In the genomic region with DNA sequence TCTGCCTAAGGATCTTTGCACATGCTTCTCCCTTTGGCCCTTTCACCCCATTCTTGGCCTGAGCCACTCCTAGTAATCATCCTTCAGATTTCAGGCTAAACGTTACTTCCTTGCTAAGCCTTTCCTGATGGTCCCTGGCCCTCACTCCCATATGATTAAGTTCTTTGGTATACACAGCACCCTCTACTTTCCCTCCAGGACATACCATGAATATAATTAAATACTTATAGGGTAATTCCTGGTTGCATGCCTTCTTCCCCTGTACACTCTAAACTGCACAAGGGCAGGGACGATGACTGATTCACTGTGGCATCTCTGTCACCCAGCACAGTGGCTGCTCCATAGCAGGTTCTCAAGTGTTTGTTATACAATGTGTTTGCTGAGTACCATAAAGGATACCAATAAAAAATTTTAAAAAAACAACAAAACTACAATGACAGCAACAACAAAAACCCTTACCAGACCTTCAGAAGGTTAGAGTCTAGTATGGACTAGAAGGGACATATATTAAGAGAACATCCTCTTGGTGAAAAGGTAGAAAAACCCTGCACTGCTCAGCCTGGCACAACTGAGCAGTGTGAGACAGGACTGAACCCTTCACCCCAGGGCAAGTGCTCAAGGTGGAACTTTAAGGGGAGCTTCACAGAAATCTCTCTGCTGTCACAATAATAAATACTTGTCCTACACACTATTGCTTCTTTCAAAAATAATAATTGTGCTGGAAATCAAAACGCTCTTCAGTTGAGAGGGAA, we compare ENCODE assay signal across 10 cellular contexts.
DNase-seq lines count a peak whose midpoint lies in the region; ATAC-seq and TF ChIP-seq lines count a peak whose summit lies in the region.
"Had no signal": no experiment of that assay in that cellular context is flagged by ENCODE, and none has a peak within 500 bp of the region (broad histone marks: within the 10 kb centered on the region; RNA-seq: fewer than 3 reads in every experiment).

No MANE protein-coding gene starts in this region.

- peak overlapping the region; percentile 38 for H3K27ac ChIP-seq in cardiac muscle cell

- peaks cover 10% of the 10 kb centered on the region for H3K4me1 ChIP-seq in cardiac muscle cell (ENCODE audit: low read depth)

- peak; percentile 50 for ATAC-seq in activated CD8-positive, alpha-beta T cell treated with anti-CD3 and anti-CD28 coated beads for 36 hours
- no peak for ATAC-seq in activated CD8-positive, alpha-beta T cell treated with anti-CD3 and anti-CD28 coated beads, Interleukin-2, amount 10 ng/mL, durations not matched to agents 7 days and 5 days
- ATAC-seq: sciatic nerve had no signal

- peaks cover 10% of the 10 kb centered on the region for H3K36me3 Mint-ChIP-seq in activated CD8-positive, alpha-beta T cell treated with anti-CD3 and anti-CD28 coated beads for 36 hours (ENCODE audit: low read depth)
- peaks cover 23% of the 10 kb centered on the region for H3K36me3 Mint-ChIP-seq in activated CD8-positive, alpha-beta T cell treated with anti-CD3 and anti-CD28 coated beads, Interleukin-2, amount 10 ng/mL, durations not matched to agents 7 days and 5 days (ENCODE audit: low read depth)
- no peaks in the 10 kb centered on the region for H3K36me3 Mint-ChIP-seq in stimulated activated naive CD8-positive, alpha-beta T cell treated with anti-CD3 and anti-CD28 coated beads, Interleukin-15, Interleukin-2, amounts not matched to agents 100 ng/mL and 50 ng/mL, for 24 hours (ENCODE audit: low read depth)

- intact Hi-C loops in activated CD8-positive, alpha-beta T cell treated with anti-CD3 and anti-CD28 coated beads for 36 hours (cut with micrococcal nuclease): loop anchor here (5.0 kb wide), 1 partner anchor 130 kb away; no protein-coding TSS in a partner anchor

- no peaks in the 10 kb centered on the region for H3K27me3 ChIP-seq in cardiac muscle cell

- H3K27me3 Mint-ChIP-seq in activated CD8-positive, alpha-beta T cell treated with anti-CD3 and anti-CD28 coated beads for 36 hours: no peaks in the 10 kb centered on the region
- no peaks in the 10 kb centered on the region for H3K27me3 Mint-ChIP-seq in activated CD8-positive, alpha-beta T cell treated with anti-CD3 and anti-CD28 coated beads, Interleukin-2, amount 10 ng/mL, durations not matched to agents 7 days and 5 days (ENCODE audit: low read depth)
- H3K27me3 Mint-ChIP-seq in stimulated activated naive CD8-positive, alpha-beta T cell treated with anti-CD3 and anti-CD28 coated beads, Interleukin-15, Interleukin-2, amounts not matched to agents 100 ng/mL and 50 ng/mL, for 24 hours: no peaks in the 10 kb centered on the region

- H3K4me3 ChIP-seq in cardiac muscle cell: no peak overlapping the region

- H3K4me1 Mint-ChIP-seq in activated CD8-positive, alpha-beta T cell treated with anti-CD3 and anti-CD28 coated beads for 36 hours (ENCODE audit: low read depth): peaks cover 84% of the 10 kb centered on the region
- H3K4me1 Mint-ChIP-seq in activated CD8-positive, alpha-beta T cell treated with anti-CD3 and anti-CD28 coated beads, Interleukin-2, amount 10 ng/mL, durations not matched to agents 7 days and 5 days (ENCODE audit: low read depth): peaks cover 61% of the 10 kb centered on the region
- peaks cover 88% of the 10 kb centered on the region for H3K4me1 Mint-ChIP-seq in stimulated activated naive CD8-positive, alpha-beta T cell treated with anti-CD3 and anti-CD28 coated beads, Interleukin-15, Interleukin-2, amounts not matched to agents 100 ng/mL and 50 ng/mL, for 24 hours (ENCODE audit: low read depth)

- POLR2A ChIA-PET in activated CD8-positive, alpha-beta T cell treated with anti-CD3 and anti-CD28 coated beads for 36 hours (lab: Charles Lee): interaction anchor here (1.1 to 1.6 kb wide), 3 partner anchors 9 to 79 kb away, joined by 3 to 5 read pairs (median 3); no protein-coding TSS in a partner anchor
- POLR2A ChIA-PET in activated CD8-positive, alpha-beta T cell treated with anti-CD3 and anti-CD28 coated beads, Interleukin-2, amount 10 ng/mL, durations not matched to agents 7 days and 5 days (lab: Charles Lee): interaction anchor here (1.1 kb wide), 1 partner anchor 27 kb away, joined by 3 read pairs; no protein-coding TSS in a partner anchor

- no peaks in the 10 kb centered on the region for H3K9me3 Mint-ChIP-seq in activated CD8-positive, alpha-beta T cell treated with anti-CD3 and anti-CD28 coated beads for 36 hours
- H3K9me3 Mint-ChIP-seq in activated CD8-positive, alpha-beta T cell treated with anti-CD3 and anti-CD28 coated beads, Interleukin-2, amount 10 ng/mL, durations not matched to agents 7 days and 5 days (ENCODE audit: insufficient read depth): no peaks in the 10 kb centered on the region
- H3K9me3 Mint-ChIP-seq in stimulated activated naive CD8-positive, alpha-beta T cell treated with anti-CD3 and anti-CD28 coated beads, Interleukin-15, Interleukin-2, amounts not matched to agents 100 ng/mL and 50 ng/mL, for 24 hours: no peaks in the 10 kb centered on the region

- H3K36me3 ChIP-seq in cardiac muscle cell: no peaks in the 10 kb centered on the region

- CTCF ChIA-PET in activated CD8-positive, alpha-beta T cell treated with anti-CD3 and anti-CD28 coated beads for 36 hours (lab: Charles Lee): interaction anchor here (0.9 to 10.3 kb wide), 16 partner anchors 15 to 249 kb away, joined by 3 to 187 read pairs (median 22); partner anchors contain the start of gene AAK1
- CTCF ChIA-PET in activated CD8-positive, alpha-beta T cell treated with anti-CD3 and anti-CD28 coated beads, Interleukin-2, amount 10 ng/mL, durations not matched to agents 7 days and 5 days (lab: Charles Lee): interaction anchor here (1.5 to 8.8 kb wide), 14 partner anchors 14 to 250 kb away, joined by 4 to 219 read pairs (median 28); partner anchors contain the start of gene AAK1

- DNase-seq in activated CD8-positive, alpha-beta T cell treated with anti-CD3 and anti-CD28 coated beads for 36 hours: peak; percentile 28
- no peak for DNase-seq in activated CD8-positive, alpha-beta T cell treated with anti-CD3 and anti-CD28 coated beads, Interleukin-2, amount 10 ng/mL, durations not matched to agents 7 days and 5 days
- peak; percentile 26 to 54 for DNase-seq in SW 1271 (lab: John Stamatoyannopoulos, UW)
- no peak for DNase-seq in cardiac muscle cell (ENCODE audit: low read depth in 1 of 2, low spot score in 1 of 2)
- DNase-seq in amygdala (lab: John Stamatoyannopoulos, UW): no peak
- no peak for DNase-seq in globus pallidus (ENCODE audit: low spot score)
- no peak for DNase-seq in NCI-H345 treated with DMSO at 0.1 percent for 48 hours (lab: John Stamatoyannopoulos, UW; ENCODE audit: unreplicated experiment)
- DNase-seq: NCI-H146 had no signal

- no peaks in the 10 kb centered on the region for H3K9me3 ChIP-seq in cardiac muscle cell (ENCODE audit: low read depth)

- no peak for TF ChIP-seq CTCF in activated CD8-positive, alpha-beta T cell treated with anti-CD3 and anti-CD28 coated beads for 36 hours (IDR thresholded peaks at IDR 0.05)
- no peak for TF ChIP-seq CTCF in cardiac muscle cell (IDR thresholded peaks at IDR 0.05; ENCODE audit: low read depth, low read length)

- peak overlapping the region; percentile 37 for H3K27ac Mint-ChIP-seq in activated CD8-positive, alpha-beta T cell treated with anti-CD3 and anti-CD28 coated beads for 36 hours
- no peak overlapping the region for H3K27ac Mint-ChIP-seq in activated CD8-positive, alpha-beta T cell treated with anti-CD3 and anti-CD28 coated beads, Interleukin-2, amount 10 ng/mL, durations not matched to agents 7 days and 5 days
- peak overlapping the region; percentile 57 for H3K27ac Mint-ChIP-seq in stimulated activated naive CD8-positive, alpha-beta T cell treated with anti-CD3 and anti-CD28 coated beads, Interleukin-15, Interleukin-2, amounts not matched to agents 100 ng/mL and 50 ng/mL, for 24 hours

- H3K4me3 Mint-ChIP-seq in activated CD8-positive, alpha-beta T cell treated with anti-CD3 and anti-CD28 coated beads for 36 hours: no peak overlapping the region
- H3K4me3 Mint-ChIP-seq in activated CD8-positive, alpha-beta T cell treated with anti-CD3 and anti-CD28 coated beads, Interleukin-2, amount 10 ng/mL, durations not matched to agents 7 days and 5 days: no peak overlapping the region
- H3K4me3 Mint-ChIP-seq in stimulated activated naive CD8-positive, alpha-beta T cell treated with anti-CD3 and anti-CD28 coated beads, Interleukin-15, Interleukin-2, amounts not matched to agents 100 ng/mL and 50 ng/mL, for 24 hours: no peak overlapping the region

Comparison
In these comparisons a context has a peak if more than half of its experiments do, and no peak if none do; other contexts are left out.
1. DNase-seq: peak in activated CD8-positive, alpha-beta T cell treated with anti-CD3 and anti-CD28 coated beads for 36 hours (single experiment) and SW 1271 (2 of 2); none in activated CD8-positive, alpha-beta T cell treated with anti-CD3 and anti-CD28 coated beads, Interleukin-2, amount 10 ng/mL, durations not matched to agents 7 days and 5 days (single experiment), cardiac muscle cell (0 of 2), amygdala (0 of 56), globus pallidus (single experiment) and NCI-H345 treated with DMSO at 0.1 percent for 48 hours (single experiment).